Comparison of ENCODE assay signal across 24 cellular contexts in genomic region chr1:24373710-24374109, GRCh38. TPM values are rescaled to one million over a fixed set of nuclear protein-coding genes. Genes with fewer than 3 reads are reported as not detected.
DNase-seq lines count a peak whose midpoint lies in the region; ATAC-seq and TF ChIP-seq lines count a peak whose summit lies in the region.
"Had no signal": no experiment of that assay in that cellular context is flagged by ENCODE, and none has a peak within 500 bp of the region (broad histone marks: within the 10 kb centered on the region; RNA-seq: fewer than 3 reads in every experiment).

No MANE protein-coding gene starts in this region.

- no peak for ATAC-seq in stimulated activated memory B cell treated with anti-CD40 and anti-IgM and Interleukin-4, amounts not matched to agents 10 μg/mL and 1 μg/mL and 100 μg/mL, for 72 hours
- ATAC-seq: CD8-positive, alpha-beta T cell; gastrocnemius medialis; right lobe of liver had no signal

- H3K9me2 ChIP-seq in PC-9 (ENCODE audit: insufficient read depth): no peaks in the 10 kb centered on the region

- H4K91ac ChIP-seq in H9 (ENCODE audit: insufficient read length, low read depth, low read length): no peak overlapping the region

- H3K36me3 ChIP-seq in PC-9 (ENCODE audit: low read depth) (no peaks in the 10 kb centered on the region), esophagus (ENCODE audit: control insufficient read depth in 2 of 2, insufficient read depth in 2 of 2, low read length in 1 of 2) (peaks cover 0 to 2% of the 10 kb centered on the region in 2 donors), mesendoderm (ENCODE audit: control insufficient read depth, insufficient read depth, low read length) (no peaks in the 10 kb centered on the region)
- H3K36me3 ChIP-seq: gastrocnemius medialis, right lobe of liver had no signal

- H3K4ac ChIP-seq in H9 (ENCODE audit: low read depth, low read length) (no peak overlapping the region), mesendoderm (ENCODE audit: low read depth, low read length) (no peak overlapping the region)

- H3K27me3 Mint-ChIP-seq in H9 (ENCODE audit: low read depth): no peaks in the 10 kb centered on the region
- H3K27me3 Mint-ChIP-seq in stimulated activated memory B cell treated with anti-CD40 and anti-IgM and Interleukin-4, amounts not matched to agents 10 μg/mL and 1 μg/mL and 100 μg/mL, for 72 hours: no peaks in the 10 kb centered on the region
- H3K27me3 Mint-ChIP-seq: activated CD4-positive, alpha-beta T cell treated with anti-CD3 and anti-CD28 coated beads, Interleukin-2, amount 10 ng/mL, durations not matched to agents 7 days and 5 days had no signal

- WGBS in H9 (ENCODE audit: extremely low coverage, insufficient read length, low lambda C conversion rate): no CpG with 5 or more reads among the region's 8 CpGs
- WGBS in esophagus, 2 donors: 53 to 74% methylated on average over 8 of the region's 8 CpGs
- no CpG with 5 or more reads among the region's 8 CpGs for WGBS in mesendoderm (ENCODE audit: extremely low coverage, insufficient coverage, low lambda C conversion rate)

- no peak overlapping the region for H2AFZ ChIP-seq in H9 (ENCODE audit: low read length)
- H2AFZ ChIP-seq in PC-9: no peak overlapping the region

- H2BK5ac ChIP-seq in H9 (ENCODE audit: insufficient read length, low read length) (no peak overlapping the region), mesendoderm (ENCODE audit: low read length) (no peak overlapping the region)

- peaks cover 0 to 12% (median 11%) of the 10 kb centered on the region in 3 experiments; a peak in 6 of 7 replicates for H3K36me3 Mint-ChIP-seq in H9 (ENCODE audit: insufficient read depth in 1 of 3, low read depth in 3 of 3)
- peaks cover 6% of the 10 kb centered on the region for H3K36me3 Mint-ChIP-seq in stimulated activated memory B cell treated with anti-CD40 and anti-IgM and Interleukin-4, amounts not matched to agents 10 μg/mL and 1 μg/mL and 100 μg/mL, for 72 hours

- H3K9ac ChIP-seq in H9 (ENCODE audit: extremely low read depth, insufficient read length, low read length) (no peak overlapping the region), mesendoderm (ENCODE audit: low read length) (no peak overlapping the region)

- H2BK15ac ChIP-seq in H9 (ENCODE audit: low read depth, low read length) (no peak overlapping the region), mesendoderm (replicated peaks; ENCODE audit: low read depth) (no peak overlapping the region)

- H4K5ac ChIP-seq in H9 (ENCODE audit: insufficient read length, low read depth, low read length) (no peak overlapping the region), mesendoderm (ENCODE audit: low read length) (no peak overlapping the region)

- H3K9me3 ChIP-seq in H9 (ENCODE audit: control insufficient read depth, low read depth, low read length) (no peaks in the 10 kb centered on the region), PC-9 (ENCODE audit: insufficient read depth, low read depth) (no peaks in the 10 kb centered on the region), esophagus (ENCODE audit: control insufficient read depth in 2 of 2, insufficient read depth in 1 of 2, low read depth in 1 of 2, low read length in 1 of 2) (no peaks in the 10 kb centered on the region)
- H3K9me3 ChIP-seq: gastrocnemius medialis, right lobe of liver, tibial artery had no signal

- H3K4me2 ChIP-seq in H9 (ENCODE audit: insufficient read depth, insufficient read length, low read length) (no peak overlapping the region), PC-9 (no peak overlapping the region), mesendoderm (ENCODE audit: low read length) (no peak overlapping the region)

- peaks cover 36% of the 10 kb centered on the region for H3F3A ChIP-seq in PC-9 (ENCODE audit: insufficient read depth, low read depth)

- H3K4me3 ChIP-seq in PC-9 (no peak overlapping the region), esophagus (ENCODE audit: low read depth in 1 of 2, low read length in 2 of 2) (no peak overlapping the region), mesendoderm (ENCODE audit: low read length) (no peak overlapping the region)
- H3K4me3 ChIP-seq: gastrocnemius medialis, lung, right lobe of liver, tibial artery had no signal

- intact Hi-C loops in PC-9 (cut with micrococcal nuclease; ENCODE audit: unreplicated experiment): no loop called here

- H3K23me2 ChIP-seq in H9 (ENCODE audit: insufficient read length, low read depth, low read length, poor library complexity, severe bottlenecking): no peaks in the 10 kb centered on the region

- H2BK20ac ChIP-seq in H9 (ENCODE audit: low read depth, low read length, poor library complexity, severe bottlenecking): no peak overlapping the region

- H2BK120ac ChIP-seq in H9 (ENCODE audit: low read depth, low read length, poor library complexity, severe bottlenecking): no peak overlapping the region
- H2BK120ac ChIP-seq in mesendoderm (ENCODE audit: low read depth, low read length): no peak overlapping the region

- H3T11ph ChIP-seq in H9 (ENCODE audit: low read length): no peak overlapping the region

- POLR2A ChIA-PET in PC-9 (lab: Charles Lee; ENCODE audit: unreplicated experiment): no interaction called here

- TF ChIP-seq CTCF in H9 (conservative IDR thresholded peaks at IDR 0.05) (no peak), PC-9 (conservative IDR thresholded peaks at IDR 0.05) (no peak)

- H3K4me1 ChIP-seq in H9 (ENCODE audit: insufficient read depth, low read length) (no peaks in the 10 kb centered on the region), PC-9 (replicated peaks; ENCODE audit: insufficient read depth) (peaks cover 32% of the 10 kb centered on the region), esophagus (ENCODE audit: control insufficient read depth in 2 of 2, insufficient read depth in 2 of 2, low read length in 1 of 2) (peaks cover 0 to 12% of the 10 kb centered on the region in 2 donors), mesendoderm (ENCODE audit: control insufficient read depth, low read depth, low read length) (peaks cover 2% of the 10 kb centered on the region)
- H3K4me1 ChIP-seq: right lobe of liver had no signal

- H3K23ac ChIP-seq in H9 (ENCODE audit: insufficient read length, low read depth, low read length): no peak overlapping the region
- no peak overlapping the region for H3K23ac ChIP-seq in mesendoderm (ENCODE audit: low read length)

- no peak overlapping the region for H3K4me3 Mint-ChIP-seq in H9
- H3K4me3 Mint-ChIP-seq in stimulated activated memory B cell treated with anti-CD40 and anti-IgM and Interleukin-4, amounts not matched to agents 10 μg/mL and 1 μg/mL and 100 μg/mL, for 72 hours: no peak overlapping the region
- H3K4me3 Mint-ChIP-seq: activated CD4-positive, alpha-beta T cell treated with anti-CD3 and anti-CD28 coated beads, Interleukin-2, amount 10 ng/mL, durations not matched to agents 7 days and 5 days; CD8-positive, alpha-beta T cell had no signal

- H3K27ac Mint-ChIP-seq in H9: peak overlapping the region; percentile 85 to 93 (median 89); a peak in 6 of 7 replicates
- H3K27ac Mint-ChIP-seq in stimulated activated memory B cell treated with anti-CD40 and anti-IgM and Interleukin-4, amounts not matched to agents 10 μg/mL and 1 μg/mL and 100 μg/mL, for 72 hours: peak overlapping the region; percentile 85
- H3K27ac Mint-ChIP-seq: activated CD4-positive, alpha-beta T cell treated with anti-CD3 and anti-CD28 coated beads, Interleukin-2, amount 10 ng/mL, durations not matched to agents 7 days and 5 days; CD8-positive, alpha-beta T cell had no signal

- H4K8ac ChIP-seq in H9 (replicated peaks; ENCODE audit: insufficient read length, low read depth, low read length): no peak overlapping the region
- no peak overlapping the region for H4K8ac ChIP-seq in mesendoderm (ENCODE audit: low read depth, low read length)

- H2BK12ac ChIP-seq in H9 (ENCODE audit: insufficient read length, low read depth, low read length): no peak overlapping the region

- H2AK5ac ChIP-seq in H9 (ENCODE audit: insufficient read length, low read length) (no peak overlapping the region), mesendoderm (ENCODE audit: low read length) (no peak overlapping the region)

- H3K56ac ChIP-seq in H9 (ENCODE audit: insufficient read length, low read depth, low read length) (no peak overlapping the region), mesendoderm (ENCODE audit: low read length) (no peak overlapping the region)

- DNase-seq in H9 (no peak), PC-9 (no peak), NCI-H1092 treated with DMSO at 0.1 percent for 48 hours (lab: John Stamatoyannopoulos, UW) (no peak), DMS79 (lab: John Stamatoyannopoulos, UW) (no peak), mesendoderm (no peak), OCI-M1 (lab: John Stamatoyannopoulos, UW) (no peak)
- DNase-seq: activated CD4-positive, alpha-beta T cell treated with anti-CD3 and anti-CD28 coated beads, Interleukin-2, amount 10 ng/mL, durations not matched to agents 7 days and 5 days; activated effector memory CD4-positive, alpha-beta T cell treated with anti-CD3 and anti-CD28 coated beads, Interleukin-2, amount 50 U/mL, for 16 hours; CD8-positive, alpha-beta T cell; dermis blood vessel endothelial cell; gastrocnemius medialis; HCEC 1CT; Kasumi-1; NCI-H1417; NCI-H524 treated with DMSO at 0.1 percent for 48 hours; SHP77; stimulated activated naive CD4-positive, alpha-beta T cell; tibial artery had no signal

- H3K9me3 Mint-ChIP-seq in H9: no peaks in the 10 kb centered on the region
- no peaks in the 10 kb centered on the region for H3K9me3 Mint-ChIP-seq in stimulated activated memory B cell treated with anti-CD40 and anti-IgM and Interleukin-4, amounts not matched to agents 10 μg/mL and 1 μg/mL and 100 μg/mL, for 72 hours
- H3K9me3 Mint-ChIP-seq: activated CD4-positive, alpha-beta T cell treated with anti-CD3 and anti-CD28 coated beads, Interleukin-2, amount 10 ng/mL, durations not matched to agents 7 days and 5 days; CD8-positive, alpha-beta T cell had no signal

- no peak overlapping the region for H3K18ac ChIP-seq in H9 (ENCODE audit: insufficient read length, low read depth, low read length)
- H3K18ac ChIP-seq in mesendoderm (ENCODE audit: low read length): no peak overlapping the region

- CTCF ChIA-PET in PC-9 (lab: Charles Lee): no interaction called here

- H3K14ac ChIP-seq in H9 (ENCODE audit: insufficient read depth, low read length): no peak overlapping the region

- H3K27me3 ChIP-seq in H9 (ENCODE audit: insufficient read depth, low read length) (no peaks in the 10 kb centered on the region), PC-9 (ENCODE audit: insufficient read depth, low read depth) (no peaks in the 10 kb centered on the region), esophagus (ENCODE audit: control insufficient read depth in 1 of 2, insufficient read depth in 2 of 2, low read length in 2 of 2) (no peaks in the 10 kb centered on the region), mesendoderm (ENCODE audit: insufficient read depth, low read length, poor library complexity) (no peaks in the 10 kb centered on the region)
- H3K27me3 ChIP-seq: gastrocnemius medialis, right lobe of liver, tibial artery had no signal

- no peak overlapping the region for H3K27ac ChIP-seq in H9 (ENCODE audit: insufficient read length, low read depth, low read length)
- peak overlapping the region; percentile 95 for H3K27ac ChIP-seq in PC-9
- H3K27ac ChIP-seq in esophagus (ENCODE audit: low read depth in 2 of 2, low read length in 1 of 2): peak overlapping the region; percentile 85 to 97
- no peak overlapping the region for H3K27ac ChIP-seq in mesendoderm (ENCODE audit: low read depth, low read length)
- H3K27ac ChIP-seq: gastrocnemius medialis, right lobe of liver, tibial artery had no signal

- no TSS peak for BruUV-seq in PC-9 (replicated peaks; lab: Mats Ljungman, UMichigan)

- peaks cover 20 to 33% of the 10 kb centered on the region in 2 experiments for H3K4me1 Mint-ChIP-seq in H9
- peaks cover 20% of the 10 kb centered on the region for H3K4me1 Mint-ChIP-seq in stimulated activated memory B cell treated with anti-CD40 and anti-IgM and Interleukin-4, amounts not matched to agents 10 μg/mL and 1 μg/mL and 100 μg/mL, for 72 hours
- H3K4me1 Mint-ChIP-seq: activated CD4-positive, alpha-beta T cell treated with anti-CD3 and anti-CD28 coated beads, Interleukin-2, amount 10 ng/mL, durations not matched to agents 7 days and 5 days had no signal

- H3K79me1 ChIP-seq in H9 (ENCODE audit: insufficient read depth, low read depth, low read length, poor library complexity, severe bottlenecking) (no peaks in the 10 kb centered on the region), mesendoderm (ENCODE audit: low read length) (no peaks in the 10 kb centered on the region)

- H4K20me1 ChIP-seq in H9 (ENCODE audit: control insufficient read depth, insufficient read depth, insufficient read length) (no peaks in the 10 kb centered on the region), PC-9 (ENCODE audit: insufficient read depth) (no peaks in the 10 kb centered on the region)

- H3K79me2 ChIP-seq in H9 (ENCODE audit: insufficient read depth, low read length) (no peaks in the 10 kb centered on the region), PC-9 (ENCODE audit: low read depth) (no peaks in the 10 kb centered on the region), mesendoderm (ENCODE audit: control insufficient read depth, insufficient read depth, low read length) (no peaks in the 10 kb centered on the region)

RNA-seq across cellular contexts. Expression of gene STPG1, which starts 39.9 kb away (rescaled TPM):
- total RNA-seq in H9 (2021): 8.3 and 9.5 TPM in 2 replicates
- total RNA-seq in PC-9 (2021): 8.3 and 11.4 TPM in 2 replicates
- 1 to 10 TPM; 4.8 to 8.8 TPM for polyA plus RNA-seq in esophagus
- polyA plus RNA-seq in mesendoderm (2013, experiment 1 of 2): 7.7 TPM
- polyA plus RNA-seq in mesendoderm (2013, experiment 2 of 2): 8.9 TPM

RNA-seq across cellular contexts. Expression of gene NIPAL3, which starts 41.9 kb away (rescaled TPM):
- 7.7 and 7.9 TPM in 2 replicates for total RNA-seq in H9 (2021)
- total RNA-seq in PC-9 (2021): 34.7 and 42.0 TPM in 2 replicates
- polyA plus RNA-seq in esophagus: 10 to 100 TPM; 10.3 to 11.3 TPM
- 3.5 TPM for polyA plus RNA-seq in mesendoderm (2013, experiment 1 of 2)
- polyA plus RNA-seq in mesendoderm (2013, experiment 2 of 2): 3.6 TPM

RNA-seq across cellular contexts. Expression of gene GRHL3, which starts 54.6 kb away (rescaled TPM):
- 3.5 and 4.0 TPM in 2 replicates for total RNA-seq in H9 (2021)
- total RNA-seq in PC-9 (2021): 1.1 and 1.7 TPM in 2 replicates
- polyA plus RNA-seq in esophagus: 100 to 1,000 TPM in 1 of 2 donors, 10 to 100 TPM in 1; 59.0 to 115 TPM
- 0.86 TPM for polyA plus RNA-seq in mesendoderm (2013, experiment 1 of 2)
- polyA plus RNA-seq in mesendoderm (2013, experiment 2 of 2): 0.97 TPM
- total RNA-seq: activated CD4-positive, alpha-beta T cell treated with anti-CD3 and anti-CD28 coated beads, Interleukin-2, amount 10 ng/mL, durations not matched to agents 7 days and 5 days; CD8-positive, alpha-beta T cell; dermis blood vessel endothelial cell; gastrocnemius medialis; myocyte; osteocyte had no signal

Comparison
In these comparisons a context has a peak if more than half of its experiments do, and no peak if none do; other contexts are left out.
1. H3K27ac ChIP-seq: peak in PC-9 (single experiment) and esophagus (2 of 2); none in H9 (single experiment) and mesendoderm (single experiment).